ENCODE assay signal across 8 cellular contexts in the genomic region with DNA sequence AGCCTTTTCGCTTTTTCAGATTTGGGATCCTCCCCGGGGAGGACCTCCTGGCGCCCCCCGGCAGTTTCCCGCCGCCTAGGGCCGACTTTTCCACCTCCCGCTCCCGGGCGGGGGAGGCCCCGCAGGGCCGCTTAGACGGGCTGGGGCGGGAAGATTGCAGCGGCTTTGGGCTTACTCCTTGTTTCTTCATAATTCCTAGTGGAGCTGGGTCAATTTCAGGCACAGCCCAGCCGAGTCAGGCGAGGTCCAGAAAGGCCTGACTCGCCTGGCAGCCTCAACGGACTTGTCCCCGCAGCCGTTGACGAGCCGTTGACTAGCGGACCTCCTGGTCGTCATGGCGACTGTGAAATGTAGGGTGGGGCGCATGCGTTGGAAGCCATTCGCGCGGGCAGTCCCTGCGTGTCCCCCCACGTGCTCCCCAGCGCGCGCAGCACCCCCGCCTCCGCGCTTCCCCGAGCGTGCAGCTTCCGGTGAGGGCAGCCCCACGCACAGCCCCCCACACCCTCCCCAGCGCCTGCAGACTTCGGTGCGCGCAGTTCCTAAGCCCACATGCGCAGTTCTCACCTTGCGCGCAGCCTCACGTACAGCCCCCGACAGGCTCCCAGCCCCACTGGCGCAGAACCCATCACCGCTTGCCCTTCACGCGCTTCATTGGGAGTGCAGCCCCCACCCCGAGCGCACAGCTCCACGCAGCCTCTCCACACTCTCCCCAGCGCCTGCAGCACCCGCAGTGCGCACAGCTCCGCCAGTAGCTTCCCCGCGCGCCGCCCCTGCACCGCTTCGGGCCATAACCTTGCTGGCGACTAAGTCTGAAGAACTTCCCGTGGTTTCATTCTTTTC. TPM values are rescaled to one million over a fixed set of nuclear protein-coding genes. Genes with fewer than 3 reads are reported as not detected.
DNase-seq lines count a peak whose midpoint lies in the region; ATAC-seq and TF ChIP-seq lines count a peak whose summit lies in the region.
"Not testable (repeated sequence)": the region's sequence is repeated elsewhere in the genome, so short reads cannot be mapped to it uniquely, and the experiment has no call there.

No MANE protein-coding gene starts in this region.

- peaks cover 18% of the 10 kb centered on the region for H3K4me1 Mint-ChIP-seq in activated CD4-positive, alpha-beta T cell treated with anti-CD3 and anti-CD28 coated beads for 36 hours

- peak overlapping the region; percentile 92 for H3K4me3 Mint-ChIP-seq in activated CD4-positive, alpha-beta T cell treated with anti-CD3 and anti-CD28 coated beads for 36 hours

- H3K27me3 ChIP-seq in kidney epithelial cell (ENCODE audit: control insufficient read depth, insufficient read depth, low read length) = not testable (repeated sequence)

- not testable (repeated sequence) for H3K27me3 Mint-ChIP-seq in activated CD4-positive, alpha-beta T cell treated with anti-CD3 and anti-CD28 coated beads for 36 hours

- CTCF ChIA-PET in activated CD4-positive, alpha-beta T cell treated with anti-CD3 and anti-CD28 coated beads for 36 hours (lab: Charles Lee) = interaction anchor here (0.6 to 1.0 kb wide), 5 partner anchors 19 to 522 kb away, joined by 3 to 7 read pairs (median 3); no protein-coding TSS in a partner anchor

- ATAC-seq in HG03342 (IDR thresholded peaks at IDR 0.05; ENCODE audit: unreplicated experiment) = peak; percentile 91
- ATAC-seq in activated CD4-positive, alpha-beta T cell treated with anti-CD3 and anti-CD28 coated beads for 36 hours = peak; percentile 90

- not testable (repeated sequence) for H3K9me3 Mint-ChIP-seq in activated CD4-positive, alpha-beta T cell treated with anti-CD3 and anti-CD28 coated beads for 36 hours (ENCODE audit: low read depth)

- DNase-seq in AG10803 (ENCODE audit: low read depth) = peak; percentile 45
- DNase-seq in GM19238 (ENCODE audit: insufficient read length, low spot score) = peak; percentile 8
- peak; percentile 64 for DNase-seq in NCI-H226
- DNase-seq in activated CD4-positive, alpha-beta T cell treated with anti-CD3 and anti-CD28 coated beads for 36 hours = peak; percentile 92
- peak; percentile 88 for DNase-seq in cerebellar cortex (ENCODE audit: low spot score)
- not testable (repeated sequence) for DNase-seq in kidney epithelial cell (ENCODE audit: low read depth)
- peak; percentile 76 to 82 (median 76) for DNase-seq in stimulated activated CD4-positive, alpha-beta T cell treated with anti-CD3 and anti-CD28 coated beads, Interleukin-12 subunit alpha, Interleukin-12 subunit beta, amount 100 ng/mL, for 48 hours (ENCODE audit: low read depth in 2 of 3, low spot score in 1 of 3)

- intact Hi-C loops in activated CD4-positive, alpha-beta T cell treated with anti-CD3 and anti-CD28 coated beads for 36 hours (cut with DNase I, micrococcal nuclease) = loop anchor here (1.0 to 2.0 kb wide), 6 partner anchors 17 to 531 kb away; partner anchors contain the start of genes PMPCB (in 2 of the 2), ARMC10 (in 1 of the 2), DNAJC2 (in 1 of the 2) and FAM185A (in 1 of the 2)

- not testable (repeated sequence) for TF ChIP-seq CTCF in AG10803 (conservative IDR thresholded peaks at IDR 0.05; ENCODE audit: low read length); kidney epithelial cell (IDR thresholded peaks at IDR 0.05; ENCODE audit: insufficient read depth, low read length, poor library complexity, severe bottlenecking)

- not testable (repeated sequence) for H3K36me3 Mint-ChIP-seq in activated CD4-positive, alpha-beta T cell treated with anti-CD3 and anti-CD28 coated beads for 36 hours (ENCODE audit: low read depth)

- peak overlapping the region; percentile 98 for H3K27ac Mint-ChIP-seq in activated CD4-positive, alpha-beta T cell treated with anti-CD3 and anti-CD28 coated beads for 36 hours

- not testable (repeated sequence) for H3K36me3 ChIP-seq in kidney epithelial cell (ENCODE audit: control insufficient read depth, insufficient read depth, low read length)

- POLR2A ChIA-PET in activated CD4-positive, alpha-beta T cell treated with anti-CD3 and anti-CD28 coated beads for 36 hours (lab: Charles Lee) = not testable (repeated sequence)

- H3K4me3 ChIP-seq in AG10803 (ENCODE audit: low read length) = peak overlapping the region; percentile 62
- H3K4me3 ChIP-seq in kidney epithelial cell (ENCODE audit: low read depth, low read length) = peak overlapping the region; percentile 56

RNA-seq across cellular contexts. Expression of gene PMPCB, which starts 17.1 kb away (rescaled TPM):
- 10 to 100 TPM; 70.7 to 86.9 TPM for total RNA-seq in activated CD4-positive, alpha-beta T cell treated with anti-CD3 and anti-CD28 coated beads for 36 hours
- 49.5 and 59.0 TPM in 2 replicates for total RNA-seq in kidney epithelial cell
